9 cellular contexts compared by ENCODE assay signal in the genomic region with DNA sequence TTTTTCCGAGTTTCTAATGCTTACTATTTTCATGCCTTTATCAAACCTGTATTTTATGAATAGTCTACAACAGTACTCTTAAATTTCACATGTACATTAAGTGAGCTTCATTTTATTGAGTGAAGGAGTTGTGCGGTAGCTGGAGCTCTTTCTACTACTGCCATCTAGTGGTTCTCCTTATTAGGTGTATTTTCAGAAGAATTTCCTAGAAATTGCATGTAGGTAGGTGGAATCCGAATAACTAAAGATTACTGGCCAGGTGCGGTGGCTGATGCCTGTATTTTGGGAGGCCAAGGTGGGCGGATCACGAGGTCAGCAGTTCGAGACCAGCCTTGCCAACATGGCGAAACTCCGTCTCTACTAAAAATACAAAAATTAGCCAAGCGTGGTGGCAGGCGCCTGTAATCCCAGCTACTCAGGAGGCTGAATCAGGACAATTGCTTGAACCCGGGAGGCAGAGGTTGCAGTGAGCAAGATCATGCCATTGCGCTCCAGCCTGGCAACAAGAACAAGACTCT. TPM values are rescaled to one million over a fixed set of nuclear protein-coding genes. Genes with fewer than 3 reads are reported as not detected.
DNase-seq lines count a peak whose midpoint lies in the region; ATAC-seq, FAIRE-seq and TF ChIP-seq lines count a peak whose summit lies in the region.
"Had no signal": no experiment of that assay in that cellular context is flagged by ENCODE, and none has a peak within 500 bp of the region (broad histone marks: within the 10 kb centered on the region; RNA-seq: fewer than 3 reads in every experiment).

No MANE protein-coding gene starts in this region.

- DNase-seq in CD8-positive, alpha-beta T cell = no peak
- peak; percentile 58 for DNase-seq in NCI-H345 (lab: John Stamatoyannopoulos, UW)
- no peak for DNase-seq in activated naive CD8-positive, alpha-beta T cell treated with anti-CD3 and anti-CD28 coated beads, Interleukin-2, amount 10 ng/mL, durations not matched to agents 7 days and 5 days
- DNase-seq in right cardiac atrium = no peak
- DNase-seq in small intestine = peak; percentile 57
- DNase-seq in posterior vena cava (ENCODE audit: low spot score) = no peak

- H3K4me3 ChIP-seq in CD8-positive, alpha-beta T cell (ENCODE audit: low read depth, low read length) = no peak overlapping the region
- no peak overlapping the region for H3K4me3 ChIP-seq in right cardiac atrium (ENCODE audit: low read length)
- no peak overlapping the region for H3K4me3 ChIP-seq in small intestine (ENCODE audit: low read depth in 1 of 2, low read length in 2 of 2)

- no peak overlapping the region for H3K4me3 Mint-ChIP-seq in CD8-positive, alpha-beta T cell
- H3K4me3 Mint-ChIP-seq in activated naive CD8-positive, alpha-beta T cell treated with anti-CD3 and anti-CD28 coated beads, Interleukin-2, amount 10 ng/mL, durations not matched to agents 7 days and 5 days = no peak overlapping the region
- H3K4me3 Mint-ChIP-seq: T-helper 1 cell treated with Interleukin-12 subunit alpha and Interleukin-12 subunit beta and Interleukin-4 antibody, amounts not matched to agents 30 μg/mL and 1 μg/mL, for 36 hours had no signal

- FAIRE-seq in small intestine (lab: Jason Lieb, UNC) = peak; percentile 86

- H3K4me1 Mint-ChIP-seq in CD8-positive, alpha-beta T cell (ENCODE audit: low read depth) = peaks cover 21% of the 10 kb centered on the region
- peaks cover 11% of the 10 kb centered on the region for H3K4me1 Mint-ChIP-seq in activated naive CD8-positive, alpha-beta T cell treated with anti-CD3 and anti-CD28 coated beads, Interleukin-2, amount 10 ng/mL, durations not matched to agents 7 days and 5 days

- peak; percentile 56 for ATAC-seq in CD8-positive, alpha-beta T cell
- ATAC-seq in GM18867 (IDR thresholded peaks at IDR 0.05; ENCODE audit: unreplicated experiment) (peak; percentile 73), HG03354 (IDR thresholded peaks at IDR 0.05; ENCODE audit: poor library complexity, severe bottlenecking, unreplicated experiment) (peak; percentile 60), right cardiac atrium (peak; percentile 48 to 51)
- peak; percentile 61 for ATAC-seq in activated naive CD8-positive, alpha-beta T cell treated with anti-CD3 and anti-CD28 coated beads, Interleukin-2, amount 10 ng/mL, durations not matched to agents 7 days and 5 days (ENCODE audit: low read depth)

- no peaks in the 10 kb centered on the region for H3K36me3 ChIP-seq in CD8-positive, alpha-beta T cell (ENCODE audit: insufficient read depth, low read length)
- no peaks in the 10 kb centered on the region for H3K36me3 ChIP-seq in small intestine (ENCODE audit: control insufficient read depth in 2 of 2, insufficient read depth in 2 of 2, low read length in 2 of 2)

- CTCF ChIA-PET in CD8-positive, alpha-beta T cell (lab: Charles Lee) = interaction anchor here (0.5 to 6.1 kb wide), 35 partner anchors 10 to 515 kb away, joined by 3 to 69 read pairs (median 4); a partner anchor contains a TSS

- peaks cover 8% of the 10 kb centered on the region for H3K4me1 ChIP-seq in CD8-positive, alpha-beta T cell (ENCODE audit: insufficient read depth, low read length)
- H3K4me1 ChIP-seq in right cardiac atrium (ENCODE audit: control insufficient read depth, insufficient read depth, low read length) = no peaks in the 10 kb centered on the region
- no peaks in the 10 kb centered on the region for H3K4me1 ChIP-seq in small intestine (ENCODE audit: control insufficient read depth in 2 of 2, insufficient read depth in 1 of 2, low read depth in 1 of 2, low read length in 1 of 2)

- H3K36me3 Mint-ChIP-seq in CD8-positive, alpha-beta T cell = no peaks in the 10 kb centered on the region
- no peaks in the 10 kb centered on the region for H3K36me3 Mint-ChIP-seq in activated naive CD8-positive, alpha-beta T cell treated with anti-CD3 and anti-CD28 coated beads, Interleukin-2, amount 10 ng/mL, durations not matched to agents 7 days and 5 days

- no peaks in the 10 kb centered on the region for H3K27me3 ChIP-seq in CD8-positive, alpha-beta T cell (ENCODE audit: insufficient read depth, low read length)
- no peaks in the 10 kb centered on the region for H3K27me3 ChIP-seq in right cardiac atrium (ENCODE audit: control insufficient read depth, insufficient read depth)
- H3K27me3 ChIP-seq in small intestine (ENCODE audit: control insufficient read depth in 2 of 2, insufficient read depth in 2 of 2, low read length in 2 of 2) = no peaks in the 10 kb centered on the region

- H3K9me3 Mint-ChIP-seq in CD8-positive, alpha-beta T cell = no peaks in the 10 kb centered on the region
- H3K9me3 Mint-ChIP-seq in activated naive CD8-positive, alpha-beta T cell treated with anti-CD3 and anti-CD28 coated beads, Interleukin-2, amount 10 ng/mL, durations not matched to agents 7 days and 5 days = no peaks in the 10 kb centered on the region
- H3K9me3 Mint-ChIP-seq: T-helper 1 cell treated with Interleukin-12 subunit alpha and Interleukin-12 subunit beta and Interleukin-4 antibody, amounts not matched to agents 30 μg/mL and 1 μg/mL, for 36 hours had no signal

- H3K27ac Mint-ChIP-seq in CD8-positive, alpha-beta T cell = no peak overlapping the region
- no peak overlapping the region for H3K27ac Mint-ChIP-seq in activated naive CD8-positive, alpha-beta T cell treated with anti-CD3 and anti-CD28 coated beads, Interleukin-2, amount 10 ng/mL, durations not matched to agents 7 days and 5 days
- H3K27ac Mint-ChIP-seq: T-helper 1 cell treated with Interleukin-12 subunit alpha and Interleukin-12 subunit beta and Interleukin-4 antibody, amounts not matched to agents 30 μg/mL and 1 μg/mL, for 36 hours had no signal

- POLR2A ChIA-PET in CD8-positive, alpha-beta T cell (lab: Charles Lee) = interaction anchor here (0.9 to 1.2 kb wide), 3 partner anchors 12 to 144 kb away, joined by 3 to 7 read pairs (median 3); a partner anchor contains a TSS
- POLR2A ChIA-PET in activated naive CD8-positive, alpha-beta T cell treated with anti-CD3 and anti-CD28 coated beads, Interleukin-2, amount 10 ng/mL, durations not matched to agents 7 days and 5 days (lab: Charles Lee) = interaction anchor here (1.5 to 2.4 kb wide), 2 partner anchors 133 to 145 kb away, joined by 4 to 14 read pairs; no protein-coding TSS in a partner anchor

- H3K27me3 Mint-ChIP-seq in CD8-positive, alpha-beta T cell (ENCODE audit: low read depth) = peaks cover 3% of the 10 kb centered on the region
- H3K27me3 Mint-ChIP-seq in activated naive CD8-positive, alpha-beta T cell treated with anti-CD3 and anti-CD28 coated beads, Interleukin-2, amount 10 ng/mL, durations not matched to agents 7 days and 5 days = peaks cover 3% of the 10 kb centered on the region

- 33% methylated on average over 13 of the region's 13 CpGs for whole genome bisulfite sequencing in right cardiac atrium
- 30 to 35% (median 32%) methylated on average over 13 of the region's 13 CpGs for WGBS in small intestine, 3 donors

- H3K27ac ChIP-seq in CD8-positive, alpha-beta T cell (ENCODE audit: low read depth, low read length) = no peak overlapping the region
- H3K27ac ChIP-seq in right cardiac atrium (ENCODE audit: low read length) (no peak overlapping the region), small intestine (ENCODE audit: low read depth in 1 of 2, low read length in 1 of 2) (no peak overlapping the region)

- H3K9me3 ChIP-seq in CD8-positive, alpha-beta T cell (ENCODE audit: low read length) = no peaks in the 10 kb centered on the region
- H3K9me3 ChIP-seq in right cardiac atrium (ENCODE audit: control insufficient read depth, low read length) (no peaks in the 10 kb centered on the region), small intestine (ENCODE audit: control insufficient read depth, low read depth) (no peaks in the 10 kb centered on the region)

- TF ChIP-seq CTCF in CD8-positive, alpha-beta T cell (IDR thresholded peaks at IDR 0.05) = peak; percentile 85

- intact Hi-C loops in CD8-positive, alpha-beta T cell (cut with DNase I, micrococcal nuclease) = loop anchor here (1.0 to 10.0 kb wide), 3 partner anchors 133 to 1870 kb away; no protein-coding TSS in a partner anchor
- intact Hi-C loops in right cardiac atrium (cut with DNase I) (loop anchor here (5.0 to 10.0 kb wide), 5 partner anchors 130 to 490 kb away; no protein-coding TSS in a partner anchor), posterior vena cava (cut with DNase I) (loop anchor here (2.0 to 10.0 kb wide), 2 partner anchors 480 to 486 kb away; no protein-coding TSS in a partner anchor)

RNA-seq across cellular contexts. Expression of a gene that starts 38.3 kb away (rescaled TPM):
- not detected for total RNA-seq in CD8-positive, alpha-beta T cell
- not detected for total RNA-seq in activated naive CD8-positive, alpha-beta T cell treated with anti-CD3 and anti-CD28 coated beads, Interleukin-2, amount 10 ng/mL, durations not matched to agents 7 days and 5 days
- total RNA-seq in right cardiac atrium (not detected), posterior vena cava (not detected)
- polyA plus RNA-seq in right cardiac atrium (not detected), small intestine (not detected)

Comparison
In these comparisons a context has a peak if more than half of its experiments do, and no peak if none do; other contexts are left out.
1. DNase-seq: peak in NCI-H345 (single experiment) and small intestine (single experiment); none in CD8-positive, alpha-beta T cell (0 of 7), activated naive CD8-positive, alpha-beta T cell treated with anti-CD3 and anti-CD28 coated beads, Interleukin-2, amount 10 ng/mL, durations not matched to agents 7 days and 5 days (single experiment), right cardiac atrium (0 of 3) and posterior vena cava (single experiment).
2. Peak in every context shown above with its lines, with median percentiles within 50 percentile points of each other: ATAC-seq.